ENCODE assay signal across 16 cellular contexts in the genomic region with DNA sequence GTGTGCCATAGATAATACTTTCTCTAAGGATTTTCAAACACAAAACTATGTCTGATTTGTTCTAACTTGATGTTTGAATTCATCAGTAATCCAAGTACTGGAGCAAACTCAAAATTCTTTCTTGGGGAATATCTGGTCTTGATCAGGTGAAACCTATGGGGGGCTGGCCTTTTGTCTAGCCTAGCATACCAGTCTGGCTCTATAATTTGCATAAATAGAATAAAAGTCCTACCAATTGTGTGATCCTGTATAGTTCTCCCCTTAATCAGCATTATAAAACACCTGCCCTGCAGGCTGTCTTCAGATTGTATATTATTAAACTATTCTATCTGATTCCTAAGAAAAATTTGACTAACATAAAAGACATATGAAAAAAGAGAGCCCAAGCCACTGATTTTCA.
DNase-seq lines count a peak whose midpoint lies in the region; ATAC-seq, FAIRE-seq and TF ChIP-seq lines count a peak whose summit lies in the region.
"Had no signal": no experiment of that assay in that cellular context is flagged by ENCODE, and none has a peak within 500 bp of the region (broad histone marks: within the 10 kb centered on the region; RNA-seq: fewer than 3 reads in every experiment).

No MANE protein-coding gene starts in this region.

- FAIRE-seq in astrocyte (lab: Jason Lieb, UNC): no peak
- FAIRE-seq: GM12891, GM18507 had no signal

- no peak overlapping the region for H2BK20ac ChIP-seq in H9 (ENCODE audit: low read depth, low read length, poor library complexity, severe bottlenecking)

- H2AK5ac ChIP-seq in H9 (ENCODE audit: insufficient read length, low read length): no peak overlapping the region

- H3K27me3 Mint-ChIP-seq in H9 (ENCODE audit: low read depth) (no peaks in the 10 kb centered on the region), astrocyte (ENCODE audit: low read depth, unreplicated experiment) (no peaks in the 10 kb centered on the region)
- H3K27me3 Mint-ChIP-seq: CD4-positive, alpha-beta memory T cell had no signal

- H2BK12ac ChIP-seq in H9 (ENCODE audit: insufficient read length, low read depth, low read length): no peak overlapping the region

- H3K9ac ChIP-seq in H9 (ENCODE audit: extremely low read depth, insufficient read length, low read length) (no peak overlapping the region), HUES48 (ENCODE audit: low read depth, low read length) (no peak overlapping the region), astrocyte (ENCODE audit: low read length) (no peak overlapping the region)

- H3K9me3 ChIP-seq in H9 (ENCODE audit: control insufficient read depth, low read depth, low read length): no peaks in the 10 kb centered on the region
- no peaks in the 10 kb centered on the region for H3K9me3 ChIP-seq in HUES48 (ENCODE audit: control insufficient read depth, insufficient read depth, low read length)
- H3K9me3 ChIP-seq in astrocyte (ENCODE audit: insufficient read depth, low read depth, low read length): no peaks in the 10 kb centered on the region

- H3K27ac Mint-ChIP-seq in H9: peak overlapping the region; percentile 70 to 95 (median 91); a peak in 5 of 7 replicates
- H3K27ac Mint-ChIP-seq in astrocyte (ENCODE audit: unreplicated experiment): peak overlapping the region; percentile 14
- H3K27ac Mint-ChIP-seq: HFFc6 had no signal

- no peak overlapping the region for H2BK5ac ChIP-seq in H9 (ENCODE audit: insufficient read length, low read length)

- H2BK120ac ChIP-seq in H9 (ENCODE audit: low read depth, low read length, poor library complexity, severe bottlenecking): no peak overlapping the region

- no peaks in the 10 kb centered on the region for H4K20me1 ChIP-seq in H9 (ENCODE audit: control insufficient read depth, insufficient read depth, insufficient read length)
- no peaks in the 10 kb centered on the region for H4K20me1 ChIP-seq in astrocyte (ENCODE audit: insufficient read depth, low read length)

- no peak overlapping the region for H3K14ac ChIP-seq in H9 (ENCODE audit: insufficient read depth, low read length)

- no peak overlapping the region for H4K91ac ChIP-seq in H9 (ENCODE audit: insufficient read length, low read depth, low read length)

- H3K4me1 Mint-ChIP-seq in H9: peaks cover 24 to 33% of the 10 kb centered on the region in 2 experiments
- peaks cover 5% of the 10 kb centered on the region for H3K4me1 Mint-ChIP-seq in astrocyte (ENCODE audit: low read depth, unreplicated experiment)
- H3K4me1 Mint-ChIP-seq: CD4-positive, alpha-beta memory T cell had no signal

- H3K4me2 ChIP-seq in H9 (ENCODE audit: insufficient read depth, insufficient read length, low read length) (no peak overlapping the region), astrocyte (ENCODE audit: low read length) (no peak overlapping the region)

- no peaks in the 10 kb centered on the region for H3K27me3 ChIP-seq in H9 (ENCODE audit: insufficient read depth, low read length)
- no peaks in the 10 kb centered on the region for H3K27me3 ChIP-seq in HUES48 (ENCODE audit: control insufficient read depth, insufficient read depth, low read length)
- no peaks in the 10 kb centered on the region for H3K27me3 ChIP-seq in astrocyte (ENCODE audit: insufficient read depth, low read length)

- no peaks in the 10 kb centered on the region for H3K23me2 ChIP-seq in H9 (ENCODE audit: insufficient read length, low read depth, low read length, poor library complexity, severe bottlenecking)

- no peak overlapping the region for H3T11ph ChIP-seq in H9 (ENCODE audit: low read length)

- H3K9me3 Mint-ChIP-seq in H9: no peaks in the 10 kb centered on the region
- no peaks in the 10 kb centered on the region for H3K9me3 Mint-ChIP-seq in astrocyte (ENCODE audit: unreplicated experiment)
- H3K9me3 Mint-ChIP-seq: CD4-positive, alpha-beta memory T cell; HFFc6 had no signal

- H3K4me1 ChIP-seq in H9 (ENCODE audit: insufficient read depth, low read length) (no peaks in the 10 kb centered on the region; the same call in 1 of the 2 replicates), HUES48 (ENCODE audit: control insufficient read depth, insufficient read depth, low read length) (peaks cover 24% of the 10 kb centered on the region), astrocyte (ENCODE audit: insufficient read depth, low read length) (no peaks in the 10 kb centered on the region)

- H3K79me1 ChIP-seq in H9 (ENCODE audit: insufficient read depth, low read depth, low read length, poor library complexity, severe bottlenecking): no peaks in the 10 kb centered on the region

- TF ChIP-seq CTCF in H9 (conservative IDR thresholded peaks at IDR 0.05) (no peak), astrocyte (IDR thresholded peaks at IDR 0.05; ENCODE audit: insufficient read depth, low read depth, low read length) (no peak)

- no peaks in the 10 kb centered on the region for H3K79me2 ChIP-seq in H9 (ENCODE audit: insufficient read depth, low read length)
- no peaks in the 10 kb centered on the region for H3K79me2 ChIP-seq in astrocyte (ENCODE audit: insufficient read depth, low read length)

- H4K8ac ChIP-seq in H9 (replicated peaks; ENCODE audit: insufficient read length, low read depth, low read length): no peak overlapping the region

- H3K27ac ChIP-seq in H9 (ENCODE audit: insufficient read length, low read depth, low read length): no peak overlapping the region
- peak overlapping the region; percentile 58 for H3K27ac ChIP-seq in HUES48 (ENCODE audit: low read depth, low read length)
- no peak overlapping the region for H3K27ac ChIP-seq in astrocyte (ENCODE audit: low read depth, low read length)

- H3K4ac ChIP-seq in H9 (ENCODE audit: low read depth, low read length): no peak overlapping the region

- no peak overlapping the region for H3K56ac ChIP-seq in H9 (ENCODE audit: insufficient read length, low read depth, low read length)

- H3K18ac ChIP-seq in H9 (ENCODE audit: insufficient read length, low read depth, low read length): no peak overlapping the region

- no peak overlapping the region for H3K23ac ChIP-seq in H9 (ENCODE audit: insufficient read length, low read depth, low read length)

- H2BK15ac ChIP-seq in H9 (ENCODE audit: low read depth, low read length): no peak overlapping the region

- H2AFZ ChIP-seq in H9 (ENCODE audit: low read length) (no peak overlapping the region), astrocyte (ENCODE audit: low read depth, low read length) (no peak overlapping the region)

- H3K4me3 ChIP-seq in HUES48 (ENCODE audit: low read depth, low read length): no peak overlapping the region
- H3K4me3 ChIP-seq in astrocyte (ENCODE audit: insufficient read depth, low read depth, low read length): no peak overlapping the region

- no peak overlapping the region for H4K5ac ChIP-seq in H9 (ENCODE audit: insufficient read length, low read depth, low read length)

- H3K36me3 ChIP-seq in HUES48 (ENCODE audit: control insufficient read depth, insufficient read depth, low read length) (no peaks in the 10 kb centered on the region), astrocyte (ENCODE audit: insufficient read depth, low read length) (no peaks in the 10 kb centered on the region)

- H3K4me3 Mint-ChIP-seq in H9: no peak overlapping the region
- H3K4me3 Mint-ChIP-seq in astrocyte (ENCODE audit: unreplicated experiment): no peak overlapping the region
- H3K4me3 Mint-ChIP-seq: CD4-positive, alpha-beta memory T cell; HFFc6 had no signal

- no peak for DNase-seq in H9
- DNase-seq in astrocyte (ENCODE audit: low read depth): no peak
- no peak for DNase-seq in NCI-H2196 (lab: John Stamatoyannopoulos, UW; ENCODE audit: unreplicated experiment)
- no peak for DNase-seq in NCI-H2171 treated with DMSO at 0.1 percent for 48 hours (lab: John Stamatoyannopoulos, UW)
- DNase-seq: C1 segment of cervical spinal cord; Calu3; CD4-positive, alpha-beta memory T cell; COR-L47; DMS79 treated with DMSO at 0.1 percent for 48 hours; GF-D8; GOT3; HFFc6 had no signal

- no peak for ATAC-seq in HG03280 (IDR thresholded peaks at IDR 0.05; ENCODE audit: unreplicated experiment)

- H3K36me3 Mint-ChIP-seq in H9 (ENCODE audit: insufficient read depth in 1 of 3, low read depth in 3 of 3) (peaks cover 0 to 1% (median 0%) of the 10 kb centered on the region in 3 experiments; a peak in 1 of 7 replicates), astrocyte (ENCODE audit: low read depth, unreplicated experiment) (no peaks in the 10 kb centered on the region)
- H3K36me3 Mint-ChIP-seq: CD4-positive, alpha-beta memory T cell had no signal
